1 cellular context compared by ENCODE assay signal in the genomic region with DNA sequence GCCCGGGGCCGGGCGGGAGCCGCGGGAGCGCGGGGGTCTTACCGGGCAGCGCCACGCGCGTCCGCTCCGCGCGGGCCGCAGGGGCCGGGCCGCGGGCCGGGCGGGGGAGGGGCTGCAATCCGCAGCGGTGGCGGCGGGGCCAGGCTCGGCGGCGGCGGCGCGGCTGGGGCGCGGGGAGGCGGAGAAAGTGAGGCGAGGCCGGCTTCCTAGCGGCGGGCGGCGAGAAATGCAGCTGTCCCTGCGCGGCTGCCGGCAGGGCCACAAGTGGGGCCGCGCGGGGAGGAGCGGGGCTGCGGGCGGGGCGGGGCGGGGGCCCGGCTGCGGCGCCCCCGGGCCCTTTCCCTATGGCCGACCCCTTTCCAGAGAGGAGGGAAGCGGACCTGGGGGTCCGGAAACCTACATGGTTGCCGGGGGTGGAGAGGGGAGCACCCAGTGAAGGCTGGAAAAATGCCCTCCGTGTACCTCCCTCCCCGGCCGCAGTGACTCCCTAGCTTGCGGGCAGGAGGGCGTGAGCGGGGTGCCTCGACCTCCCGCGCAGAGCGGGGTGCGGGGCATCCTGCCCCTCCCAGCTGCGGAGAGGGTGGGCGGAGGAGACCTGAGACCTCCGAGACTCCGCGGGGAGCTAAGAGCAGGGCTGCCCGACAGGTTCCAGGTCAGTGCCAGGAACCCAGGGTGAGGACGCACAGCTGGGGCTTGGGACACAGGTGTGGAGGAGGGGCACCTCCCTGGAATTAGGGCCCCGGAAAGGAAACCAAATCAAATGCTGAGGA.
TF ChIP-seq lines count a peak whose summit lies in the region.

A gene with protein sequence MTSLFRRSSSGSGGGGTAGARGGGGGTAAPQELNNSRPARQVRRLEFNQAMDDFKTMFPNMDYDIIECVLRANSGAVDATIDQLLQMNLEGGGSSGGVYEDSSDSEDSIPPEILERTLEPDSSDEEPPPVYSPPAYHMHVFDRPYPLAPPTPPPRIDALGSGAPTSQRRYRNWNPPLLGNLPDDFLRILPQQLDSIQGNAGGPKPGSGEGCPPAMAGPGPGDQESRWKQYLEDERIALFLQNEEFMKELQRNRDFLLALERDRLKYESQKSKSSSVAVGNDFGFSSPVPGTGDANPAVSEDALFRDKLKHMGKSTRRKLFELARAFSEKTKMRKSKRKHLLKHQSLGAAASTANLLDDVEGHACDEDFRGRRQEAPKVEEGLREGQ (minus strand): TSS at position 230 of the 770 bp plus-strand sequence. CDS start 69,848 bp downstream, outside the sequence.

TF ChIP-seq in HEK293, 187 proteins besides CTCF, POLR2A, EP300 and RAD21 (continued from another document):
- TF ChIP-seq ZNF341 (tag by site-specific recombination; IDR thresholded peaks at IDR 0.05; ENCODE audit: low read depth) (0 out of 2 replicates have a peak, but pooled peaks have one; percentile 33), KLF8 (tag by site-specific recombination; IDR thresholded peaks at IDR 0.05) (peak; percentile 57; the same call in 1 of the 2 replicates), ZNF558 (tag by site-specific recombination; IDR thresholded peaks at IDR 0.05) (no peak), KLF1 (tag by site-specific recombination; IDR thresholded peaks at IDR 0.05) (peak; percentile 68), ZNF335 (tag by site-specific recombination; conservative IDR thresholded peaks at IDR 0.05) (peak; percentile 78), ZNF510 (tag by site-specific recombination; IDR thresholded peaks at IDR 0.05; ENCODE audit: insufficient replicate concordance) (no peak), HIC1 (tag by site-specific recombination; IDR thresholded peaks at IDR 0.05) (peak; percentile 58; the same call in 1 of the 2 replicates), ZNF777 (tag by site-specific recombination; IDR thresholded peaks at IDR 0.05; ENCODE audit: borderline replicate concordance) (peak; percentile 90), GLIS1 (tag by site-specific recombination; IDR thresholded peaks at IDR 0.05) (peak; percentile 87), BCL11B (tag by site-specific recombination; IDR thresholded peaks at IDR 0.05; ENCODE audit: low read depth) (0 out of 2 replicates have a peak, but pooled peaks have one; percentile 43), SP3 (tag by site-specific recombination; IDR thresholded peaks at IDR 0.05) (peak; percentile 25; the same call in 1 of the 2 replicates), ZNF423 (tag by site-specific recombination; IDR thresholded peaks at IDR 0.05) (0 out of 2 replicates have a peak, but pooled peaks have one; percentile 33), ZEB2 (tag by site-specific recombination; IDR thresholded peaks at IDR 0.05) (0 out of 2 replicates have a peak, but pooled peaks have one; percentile 51), ZBTB8A (tag by site-specific recombination; IDR thresholded peaks at IDR 0.05) (peak; percentile 40), ZBTB10 (tag by site-specific recombination; IDR thresholded peaks at IDR 0.05) (peak; percentile 67), EGR2 (tag by site-specific recombination; IDR thresholded peaks at IDR 0.05; ENCODE audit: low read depth) (peak; percentile 23; the same call in 1 of the 2 replicates), ZNF394 (tag by site-specific recombination; IDR thresholded peaks at IDR 0.05; ENCODE audit: borderline replicate concordance) (no peak), SCRT1 (tag by site-specific recombination; IDR thresholded peaks at IDR 0.05; ENCODE audit: borderline replicate concordance) (peak; percentile 30; the same call in 1 of the 2 replicates), SCRT2 (tag by site-specific recombination; IDR thresholded peaks at IDR 0.05) (peak; percentile 67; the same call in 1 of the 2 replicates), ZFHX2 (tag by site-specific recombination; conservative IDR thresholded peaks at IDR 0.05) (peak; percentile 78), ZIC2 (tag by site-specific recombination; IDR thresholded peaks at IDR 0.05) (peak; percentile 93), ZNF677 (tag by site-specific recombination; IDR thresholded peaks at IDR 0.05) (no peak), PATZ1 (tag by site-specific recombination; IDR thresholded peaks at IDR 0.05) (peak; percentile 76), GLIS2 (tag by site-specific recombination; IDR thresholded peaks at IDR 0.05) (peak; percentile 93), ZNF626 (tag by site-specific recombination; IDR thresholded peaks at IDR 0.05) (no peak), ZNF791 (tag by site-specific recombination; IDR thresholded peaks at IDR 0.05) (no peak), HOXC10 (CRISPR knock-in tag; IDR thresholded peaks at IDR 0.05) (no peak), WT1 (tag by site-specific recombination; IDR thresholded peaks at IDR 0.05) (peak; percentile 83)
- TF ChIP-seq, protein P1, sequence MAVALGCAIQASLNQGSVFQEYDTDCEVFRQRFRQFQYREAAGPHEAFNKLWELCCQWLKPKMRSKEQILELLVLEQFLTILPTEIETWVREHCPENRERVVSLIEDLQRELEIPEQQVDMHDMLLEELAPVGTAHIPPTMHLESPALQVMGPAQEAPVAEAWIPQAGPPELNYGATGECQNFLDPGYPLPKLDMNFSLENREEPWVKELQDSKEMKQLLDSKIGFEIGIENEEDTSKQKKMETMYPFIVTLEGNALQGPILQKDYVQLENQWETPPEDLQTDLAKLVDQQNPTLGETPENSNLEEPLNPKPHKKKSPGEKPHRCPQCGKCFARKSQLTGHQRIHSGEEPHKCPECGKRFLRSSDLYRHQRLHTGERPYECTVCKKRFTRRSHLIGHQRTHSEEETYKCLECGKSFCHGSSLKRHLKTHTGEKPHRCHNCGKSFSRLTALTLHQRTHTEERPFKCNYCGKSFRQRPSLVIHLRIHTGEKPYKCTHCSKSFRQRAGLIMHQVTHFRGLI (tag by site-specific recombination; IDR thresholded peaks at IDR 0.05): no peak
- TF ChIP-seq, protein P2, sequence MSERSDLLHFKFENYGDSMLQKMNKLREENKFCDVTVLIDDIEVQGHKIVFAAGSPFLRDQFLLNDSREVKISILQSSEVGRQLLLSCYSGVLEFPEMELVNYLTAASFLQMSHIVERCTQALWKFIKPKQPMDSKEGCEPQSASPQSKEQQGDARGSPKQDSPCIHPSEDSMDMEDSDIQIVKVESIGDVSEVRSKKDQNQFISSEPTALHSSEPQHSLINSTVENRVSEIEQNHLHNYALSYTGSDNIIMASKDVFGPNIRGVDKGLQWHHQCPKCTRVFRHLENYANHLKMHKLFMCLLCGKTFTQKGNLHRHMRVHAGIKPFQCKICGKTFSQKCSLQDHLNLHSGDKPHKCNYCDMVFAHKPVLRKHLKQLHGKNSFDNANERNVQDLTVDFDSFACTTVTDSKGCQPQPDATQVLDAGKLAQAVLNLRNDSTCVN (tag by site-specific recombination; optimal IDR thresholded peaks at IDR 0.05): peak; percentile 37
- TF ChIP-seq, protein P3, sequence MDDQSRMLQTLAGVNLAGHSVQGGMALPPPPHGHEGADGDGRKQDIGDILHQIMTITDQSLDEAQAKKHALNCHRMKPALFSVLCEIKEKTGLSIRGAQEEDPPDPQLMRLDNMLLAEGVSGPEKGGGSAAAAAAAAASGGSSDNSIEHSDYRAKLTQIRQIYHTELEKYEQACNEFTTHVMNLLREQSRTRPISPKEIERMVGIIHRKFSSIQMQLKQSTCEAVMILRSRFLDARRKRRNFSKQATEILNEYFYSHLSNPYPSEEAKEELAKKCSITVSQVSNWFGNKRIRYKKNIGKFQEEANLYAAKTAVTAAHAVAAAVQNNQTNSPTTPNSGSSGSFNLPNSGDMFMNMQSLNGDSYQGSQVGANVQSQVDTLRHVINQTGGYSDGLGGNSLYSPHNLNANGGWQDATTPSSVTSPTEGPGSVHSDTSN (CRISPR knock-in tag; IDR thresholded peaks at IDR 0.05): 0 out of 2 replicates have a peak, but pooled peaks have one; percentile 38
- TF ChIP-seq, protein P4, sequence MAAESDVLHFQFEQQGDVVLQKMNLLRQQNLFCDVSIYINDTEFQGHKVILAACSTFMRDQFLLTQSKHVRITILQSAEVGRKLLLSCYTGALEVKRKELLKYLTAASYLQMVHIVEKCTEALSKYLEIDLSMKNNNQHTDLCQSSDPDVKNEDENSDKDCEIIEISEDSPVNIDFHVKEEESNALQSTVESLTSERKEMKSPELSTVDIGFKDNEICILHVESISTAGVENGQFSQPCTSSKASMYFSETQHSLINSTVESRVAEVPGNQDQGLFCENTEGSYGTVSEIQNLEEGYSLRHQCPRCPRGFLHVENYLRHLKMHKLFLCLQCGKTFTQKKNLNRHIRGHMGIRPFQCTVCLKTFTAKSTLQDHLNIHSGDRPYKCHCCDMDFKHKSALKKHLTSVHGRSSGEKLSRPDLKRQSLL (tag by site-specific recombination; IDR thresholded peaks at IDR 0.05): 0 out of 2 replicates have a peak, but pooled peaks have one; percentile 20
